In genomic region chr20:62243106-62243505, GRCh38 we compare ENCODE assay signal across 19 cellular contexts. TPM values are rescaled to one million over a fixed set of nuclear protein-coding genes. Genes with fewer than 3 reads are reported as not detected.
A peak's percentile ranks its signal among the peaks of the same experiment; 100 is the strongest.
DNase-seq lines count a peak whose midpoint lies in the region; ATAC-seq and TF ChIP-seq lines count a peak whose summit lies in the region.
"Had no signal": no experiment of that assay in that cellular context is flagged by ENCODE, and none has a peak within 500 bp of the region (broad histone marks: within the 10 kb centered on the region; RNA-seq: fewer than 3 reads in every experiment).

No MANE protein-coding gene starts in this region.

- H3K27ac Mint-ChIP-seq in activated T-helper 17 cell treated with anti-CD3 and anti-CD28 coated beads, Interleukin-2, amount 50 U/mL, for 72 hours = peak overlapping the region; percentile 65
- H3K27ac Mint-ChIP-seq in neural progenitor cell (no peak overlapping the region), type B pancreatic cell (peak overlapping the region; percentile 48)

- POLR2A ChIA-PET in PC-9 (lab: Charles Lee; ENCODE audit: unreplicated experiment) = no interaction called here

- no TSS peak for BruUV-seq in PC-9 (replicated peaks; lab: Mats Ljungman, UMichigan)

- H3K36me3 Mint-ChIP-seq in activated T-helper 17 cell treated with anti-CD3 and anti-CD28 coated beads, Interleukin-2, amount 50 U/mL, for 72 hours (ENCODE audit: low read depth) = no peaks in the 10 kb centered on the region
- H3K36me3 Mint-ChIP-seq in neural progenitor cell (peaks cover 8% of the 10 kb centered on the region), type B pancreatic cell (no peaks in the 10 kb centered on the region)

- H3K9me2 ChIP-seq in PC-9 (ENCODE audit: insufficient read depth) = no peaks in the 10 kb centered on the region

- H3K9ac ChIP-seq in neural progenitor cell = no peak overlapping the region

- peaks cover 16 to 92% (median 79%) of the 10 kb centered on the region in 9 donors for H3K4me1 ChIP-seq in heart right ventricle
- peaks cover 4% of the 10 kb centered on the region for H3K4me1 ChIP-seq in neural progenitor cell
- peaks cover 22% of the 10 kb centered on the region for H3K4me1 ChIP-seq in PC-9 (replicated peaks; ENCODE audit: insufficient read depth)

- no peaks in the 10 kb centered on the region for H3K27me3 Mint-ChIP-seq in activated T-helper 17 cell treated with anti-CD3 and anti-CD28 coated beads, Interleukin-2, amount 50 U/mL, for 72 hours
- no peaks in the 10 kb centered on the region for H3K27me3 Mint-ChIP-seq in neural progenitor cell (ENCODE audit: insufficient read depth, low read depth)
- H3K27me3 Mint-ChIP-seq in type B pancreatic cell = no peaks in the 10 kb centered on the region

- H3K27me3 ChIP-seq in heart right ventricle = no peaks in the 10 kb centered on the region
- H3K27me3 ChIP-seq in neural progenitor cell = no peaks in the 10 kb centered on the region
- H3K27me3 ChIP-seq in PC-9 (ENCODE audit: insufficient read depth, low read depth) = no peaks in the 10 kb centered on the region

- ATAC-seq in heart right ventricle = no peak
- ATAC-seq in left ventricle myocardium superior = no peak
- ATAC-seq in activated T-helper 17 cell treated with anti-CD3 and anti-CD28 coated beads, Interleukin-2, amount 50 U/mL, for 72 hours (replicated peaks) = no peak
- ATAC-seq in GM19324 (IDR thresholded peaks at IDR 0.05; ENCODE audit: low FRiP score, unreplicated experiment) = no peak
- ATAC-seq: K562 had no signal

- peaks cover 11% of the 10 kb centered on the region for H3K4me1 Mint-ChIP-seq in activated T-helper 17 cell treated with anti-CD3 and anti-CD28 coated beads, Interleukin-2, amount 50 U/mL, for 72 hours
- H3K4me1 Mint-ChIP-seq in neural progenitor cell = peaks cover 23% of the 10 kb centered on the region
- H3K4me1 Mint-ChIP-seq in type B pancreatic cell (ENCODE audit: unreplicated experiment) = peaks cover 13% of the 10 kb centered on the region

- no peaks in the 10 kb centered on the region for H3K9me3 ChIP-seq in heart right ventricle
- H3K9me3 ChIP-seq in neural progenitor cell (ENCODE audit: low read depth) = no peaks in the 10 kb centered on the region
- no peaks in the 10 kb centered on the region for H3K9me3 ChIP-seq in PC-9 (ENCODE audit: insufficient read depth, low read depth)

- intact Hi-C loops in heart right ventricle (cut with DNase I) = loop anchor here in 1 of 10 donors (5.0 kb wide), 1 partner anchor 61 kb away; the partner anchor contains the start of gene MTG2
- intact Hi-C loops in left ventricle myocardium superior (cut with micrococcal nuclease) = no loop called here
- intact Hi-C loops in PC-9 (cut with micrococcal nuclease; ENCODE audit: unreplicated experiment) = no loop called here

- H3K4me3 Mint-ChIP-seq in activated T-helper 17 cell treated with anti-CD3 and anti-CD28 coated beads, Interleukin-2, amount 50 U/mL, for 72 hours = no peak overlapping the region
- H3K4me3 Mint-ChIP-seq in neural progenitor cell (peak overlapping the region; percentile 7), type B pancreatic cell (no peak overlapping the region)

- no peak for DNase-seq in heart right ventricle
- no peak for DNase-seq in left ventricle myocardium superior
- no peak for DNase-seq in neural progenitor cell (ENCODE audit: low spot score)
- DNase-seq in type B pancreatic cell (ENCODE audit: extremely low spot score, unreplicated experiment) = no peak
- no peak for DNase-seq in PC-9
- DNase-seq in globus pallidus (ENCODE audit: low spot score) = no peak
- DNase-seq: 8988T, C1 segment of cervical spinal cord, DMS 273 treated with DMSO at 0.1 percent for 48 hours, HCEC 1CT, NCI-H1092, NCI-H2107, NCI-H226, NCI-H69 had no signal

- H3F3A ChIP-seq in neural progenitor cell (ENCODE audit: low read depth) = no peaks in the 10 kb centered on the region
- H3F3A ChIP-seq in PC-9 (ENCODE audit: insufficient read depth, low read depth) = peaks cover 10% of the 10 kb centered on the region

- H3K4me2 ChIP-seq in neural progenitor cell = no peak overlapping the region
- no peak overlapping the region for H3K4me2 ChIP-seq in PC-9

- no peak overlapping the region for H2AFZ ChIP-seq in neural progenitor cell (replicated peaks)
- H2AFZ ChIP-seq in PC-9 = no peak overlapping the region

- H3K9me3 Mint-ChIP-seq in activated T-helper 17 cell treated with anti-CD3 and anti-CD28 coated beads, Interleukin-2, amount 50 U/mL, for 72 hours = no peaks in the 10 kb centered on the region
- H3K9me3 Mint-ChIP-seq in neural progenitor cell (no peaks in the 10 kb centered on the region), type B pancreatic cell (no peaks in the 10 kb centered on the region)

- peak overlapping the region in 9 of 10 donors; percentile 21 to 94 (median 68) for H3K27ac ChIP-seq in heart right ventricle
- H3K27ac ChIP-seq in neural progenitor cell = no peak overlapping the region
- no peak overlapping the region for H3K27ac ChIP-seq in PC-9

- H4K20me1 ChIP-seq in neural progenitor cell (ENCODE audit: low read depth) (peaks cover 95% of the 10 kb centered on the region), PC-9 (ENCODE audit: insufficient read depth) (peaks cover 92% of the 10 kb centered on the region)

- TF ChIP-seq CTCF in heart right ventricle (IDR thresholded peaks at IDR 0.05) (no peak), neural progenitor cell (IDR thresholded peaks at IDR 0.05) (no peak), type B pancreatic cell (conservative IDR thresholded peaks at IDR 0.05) (no peak), PC-9 (conservative IDR thresholded peaks at IDR 0.05) (no peak)

- H3K4me3 ChIP-seq in heart right ventricle (no peak overlapping the region), neural progenitor cell (no peak overlapping the region), PC-9 (no peak overlapping the region)
- H3K4me3 ChIP-seq: K562 had no signal

- WGBS in heart right ventricle, 2 donors = 87% methylated on average over 22 of the region's 22 CpGs

- H3K79me2 ChIP-seq in neural progenitor cell (ENCODE audit: low read depth) (peaks cover 93% of the 10 kb centered on the region), PC-9 (ENCODE audit: low read depth) (peaks cover 93% of the 10 kb centered on the region)

- H3K36me3 ChIP-seq in heart right ventricle (peaks cover 0 to 29% (median 0%) of the 10 kb centered on the region in 9 donors), neural progenitor cell (no peaks in the 10 kb centered on the region), PC-9 (ENCODE audit: low read depth) (peaks cover 27% of the 10 kb centered on the region)

- CTCF ChIA-PET in PC-9 (lab: Charles Lee) = no interaction called here

RNA-seq across cellular contexts. Expression of gene OSBPL2, which starts 4.8 kb away (rescaled TPM):
- total RNA-seq in heart right ventricle (10 to 100 TPM; 35.4 to 55.7 (median 41.7) TPM), left ventricle myocardium superior (60.0 TPM), neural progenitor cell (ENCODE audit: low replicate concordance) (28.4 and 35.7 TPM in 2 replicates), type B pancreatic cell (ENCODE audit: low replicate concordance) (43.7 and 60.5 TPM in 2 replicates), PC-9 (2021) (84.8 and 90.7 TPM in 2 replicates)
- 10 to 100 TPM; 12.6 to 30.3 TPM for polyA plus RNA-seq in heart right ventricle
- 10 to 100 TPM; 25.6 to 34.7 TPM for total RNA-seq in activated T-helper 17 cell treated with anti-CD3 and anti-CD28 coated beads, Interleukin-2, amount 50 U/mL, for 72 hours

RNA-seq across cellular contexts. Expression of gene HRH3, which starts 23.0 kb away (rescaled TPM):
- total RNA-seq in heart right ventricle (not detected), left ventricle myocardium superior (not detected), neural progenitor cell (ENCODE audit: low replicate concordance) (0.09 and 1.7 TPM in 2 replicates), type B pancreatic cell (ENCODE audit: low replicate concordance) (0.24 and 0.53 TPM in 2 replicates), PC-9 (2021) (not detected in 2 replicates)
- polyA plus RNA-seq in heart right ventricle = not detected
- total RNA-seq in activated T-helper 17 cell treated with anti-CD3 and anti-CD28 coated beads, Interleukin-2, amount 50 U/mL, for 72 hours = not detected
- total RNA-seq: Daoy, HT1080, K562 had no signal
- polyA plus RNA-seq: K562 had no signal

RNA-seq across cellular contexts. Expression of gene ADRM1, which starts 59.7 kb away (rescaled TPM):
- 10 to 100 TPM; 67.7 to 97.0 (median 73.2) TPM for total RNA-seq in heart right ventricle
- polyA plus RNA-seq in heart right ventricle = 100 to 1,000 TPM in 1 of 2 donors, 10 to 100 TPM in 1; 81.9 to 192 TPM
- 75.5 TPM for total RNA-seq in left ventricle myocardium superior
- 100 to 1,000 TPM in 1 of 2 donors, 10 to 100 TPM in 1; 67.3 to 132 TPM for total RNA-seq in activated T-helper 17 cell treated with anti-CD3 and anti-CD28 coated beads, Interleukin-2, amount 50 U/mL, for 72 hours
- total RNA-seq in neural progenitor cell (ENCODE audit: low replicate concordance) = 52.3 and 96.3 TPM in 2 replicates
- total RNA-seq in type B pancreatic cell (ENCODE audit: low replicate concordance) = 67.2 and 71.5 TPM in 2 replicates
- total RNA-seq in PC-9 (2021) = 172 and 173 TPM in 2 replicates

Comparison
In these comparisons a context has a peak if more than half of its experiments do, and no peak if none do; other contexts are left out.
1. H3K27ac ChIP-seq: peak in heart right ventricle (9 of 10); none in neural progenitor cell (single experiment) and PC-9 (single experiment).